Comparison of ENCODE assay signal across 10 cellular contexts in genomic region chrX:47235691-47236103, GRCh38. TPM values are rescaled to one million over a fixed set of nuclear protein-coding genes. Genes with fewer than 3 reads are reported as not detected.
DNase-seq lines count a peak whose midpoint lies in the region; ATAC-seq lines count a peak whose summit lies in the region.
"Had no signal": no experiment of that assay in that cellular context is flagged by ENCODE, and none has a peak within 500 bp of the region (broad histone marks: within the 10 kb centered on the region; RNA-seq: fewer than 3 reads in every experiment).

No MANE protein-coding gene starts in this region.

- H3K36me3 Mint-ChIP-seq in activated CD8-positive, alpha-beta memory T cell treated with anti-CD3 and anti-CD28 coated beads, Interleukin-2, amount 10 ng/mL, durations not matched to agents 7 days and 5 days: peaks cover 17% of the 10 kb centered on the region
- peaks cover 12% of the 10 kb centered on the region for H3K36me3 Mint-ChIP-seq in activated naive CD8-positive, alpha-beta T cell treated with anti-CD3 and anti-CD28 coated beads for 36 hours

- peaks cover 18% of the 10 kb centered on the region for H3K4me1 Mint-ChIP-seq in activated CD8-positive, alpha-beta memory T cell treated with anti-CD3 and anti-CD28 coated beads, Interleukin-2, amount 10 ng/mL, durations not matched to agents 7 days and 5 days
- H3K4me1 Mint-ChIP-seq in activated naive CD8-positive, alpha-beta T cell treated with anti-CD3 and anti-CD28 coated beads for 36 hours: peaks cover 19% of the 10 kb centered on the region

- H3K27ac Mint-ChIP-seq in activated CD8-positive, alpha-beta memory T cell treated with anti-CD3 and anti-CD28 coated beads, Interleukin-2, amount 10 ng/mL, durations not matched to agents 7 days and 5 days: peak overlapping the region; percentile 25
- peak overlapping the region; percentile 18 for H3K27ac Mint-ChIP-seq in activated naive CD8-positive, alpha-beta T cell treated with anti-CD3 and anti-CD28 coated beads for 36 hours

- no peaks in the 10 kb centered on the region for H3K27me3 ChIP-seq in layer of hippocampus (ENCODE audit: control insufficient read depth, insufficient read depth, low read length)

- CTCF ChIA-PET in activated CD8-positive, alpha-beta memory T cell treated with anti-CD3 and anti-CD28 coated beads, Interleukin-2, amount 10 ng/mL, durations not matched to agents 7 days and 5 days (lab: Charles Lee): no interaction called here

- no peaks in the 10 kb centered on the region for H3K9me3 Mint-ChIP-seq in activated CD8-positive, alpha-beta memory T cell treated with anti-CD3 and anti-CD28 coated beads, Interleukin-2, amount 10 ng/mL, durations not matched to agents 7 days and 5 days (ENCODE audit: low read depth)
- no peaks in the 10 kb centered on the region for H3K9me3 Mint-ChIP-seq in activated naive CD8-positive, alpha-beta T cell treated with anti-CD3 and anti-CD28 coated beads for 36 hours

- H3K27me3 Mint-ChIP-seq in activated CD8-positive, alpha-beta memory T cell treated with anti-CD3 and anti-CD28 coated beads, Interleukin-2, amount 10 ng/mL, durations not matched to agents 7 days and 5 days: no peaks in the 10 kb centered on the region
- H3K27me3 Mint-ChIP-seq in activated naive CD8-positive, alpha-beta T cell treated with anti-CD3 and anti-CD28 coated beads for 36 hours: no peaks in the 10 kb centered on the region

- peak overlapping the region; percentile 12 for H3K27ac ChIP-seq in layer of hippocampus (ENCODE audit: low read depth, low read length)
- peak overlapping the region; percentile 45 for H3K27ac ChIP-seq in substantia nigra (ENCODE audit: low read depth, low read length, poor library complexity, severe bottlenecking)
- H3K27ac ChIP-seq: prostate gland had no signal

- DNase-seq in activated CD8-positive, alpha-beta memory T cell treated with anti-CD3 and anti-CD28 coated beads, Interleukin-2, amount 10 ng/mL, durations not matched to agents 7 days and 5 days: no peak
- no peak for DNase-seq in activated CD8-positive, alpha-beta memory T cell treated with anti-CD3 and anti-CD28 coated beads for 24 hours
- DNase-seq in activated naive CD8-positive, alpha-beta T cell treated with anti-CD3 and anti-CD28 coated beads for 36 hours: no peak
- DNase-seq in substantia nigra (lab: John Stamatoyannopoulos, UW): no peak
- no peak for DNase-seq in iPS-NIHi7 (ENCODE audit: extremely low spot score)
- no peak for DNase-seq in HuH-7.5 (ENCODE audit: low spot score)
- DNase-seq: NCI-H1105 had no signal

- H3K4me3 Mint-ChIP-seq in activated CD8-positive, alpha-beta memory T cell treated with anti-CD3 and anti-CD28 coated beads, Interleukin-2, amount 10 ng/mL, durations not matched to agents 7 days and 5 days: peak overlapping the region; percentile 41
- peak overlapping the region; percentile 45 for H3K4me3 Mint-ChIP-seq in activated naive CD8-positive, alpha-beta T cell treated with anti-CD3 and anti-CD28 coated beads for 36 hours

- no peak for ATAC-seq in activated CD8-positive, alpha-beta memory T cell treated with anti-CD3 and anti-CD28 coated beads, Interleukin-2, amount 10 ng/mL, durations not matched to agents 7 days and 5 days
- no peak for ATAC-seq in GM18909 (IDR thresholded peaks at IDR 0.05; ENCODE audit: poor library complexity, unreplicated experiment)

RNA-seq across cellular contexts. Expression of gene USP11, which starts 2.9 kb away (rescaled TPM):
- 10 to 100 TPM; 54.8 to 72.7 TPM for total RNA-seq in activated CD8-positive, alpha-beta memory T cell treated with anti-CD3 and anti-CD28 coated beads, Interleukin-2, amount 10 ng/mL, durations not matched to agents 7 days and 5 days
- 10 to 100 TPM; 45.3 to 49.5 TPM for total RNA-seq in activated naive CD8-positive, alpha-beta T cell treated with anti-CD3 and anti-CD28 coated beads for 36 hours

RNA-seq across cellular contexts. Expression of gene CDK16, which starts 17.2 kb away (rescaled TPM):
- 10 to 100 TPM; 61.4 to 80.6 TPM for total RNA-seq in activated CD8-positive, alpha-beta memory T cell treated with anti-CD3 and anti-CD28 coated beads, Interleukin-2, amount 10 ng/mL, durations not matched to agents 7 days and 5 days
- total RNA-seq in activated naive CD8-positive, alpha-beta T cell treated with anti-CD3 and anti-CD28 coated beads for 36 hours: 10 to 100 TPM; 49.9 to 51.3 TPM

RNA-seq across cellular contexts. Expression of gene UBA1, which starts 42.1 kb away (rescaled TPM):
- 100 to 1,000 TPM; 177 to 204 TPM for total RNA-seq in activated CD8-positive, alpha-beta memory T cell treated with anti-CD3 and anti-CD28 coated beads, Interleukin-2, amount 10 ng/mL, durations not matched to agents 7 days and 5 days
- 100 to 1,000 TPM; 219 to 227 TPM for total RNA-seq in activated naive CD8-positive, alpha-beta T cell treated with anti-CD3 and anti-CD28 coated beads for 36 hours
